Comparison of ENCODE assay signal across 8 cellular contexts in genomic region chr1:220786057-220786336, GRCh38. TPM values are rescaled to one million over a fixed set of nuclear protein-coding genes. Genes with fewer than 3 reads are reported as not detected.
A peak's percentile ranks its signal among the peaks of the same experiment; 100 is the strongest.
DNase-seq lines count a peak whose midpoint lies in the region; ATAC-seq, FAIRE-seq and TF ChIP-seq lines count a peak whose summit lies in the region.

No MANE protein-coding gene starts in this region.

- peak overlapping the region; percentile 81 for H3K27ac ChIP-seq in left ventricle myocardium inferior (replicated peaks)
- peak overlapping the region in 6 of 8 donors; percentile 49 to 89 (median 72) for H3K27ac ChIP-seq in spleen

- H3K27me3 ChIP-seq in left ventricle myocardium inferior (ENCODE audit: low read depth): no peaks in the 10 kb centered on the region
- H3K27me3 ChIP-seq in spleen (replicated peaks in 1 of 7): peaks cover 0 to 36% (median 13%) of the 10 kb centered on the region in 7 donors

- H3K9me3 ChIP-seq in left ventricle myocardium inferior (replicated peaks): no peaks in the 10 kb centered on the region
- no peaks in the 10 kb centered on the region for H3K9me3 ChIP-seq in spleen

- peaks cover 32% of the 10 kb centered on the region for H3K4me1 ChIP-seq in left ventricle myocardium inferior
- H3K4me1 ChIP-seq in spleen: peaks cover 8 to 53% (median 22%) of the 10 kb centered on the region in 6 donors

- WGBS in spleen, 5 donors: 24 to 93% (median 26%) methylated on average over 2 to 13 of the region's 13 CpGs

- H3K36me3 ChIP-seq in left ventricle myocardium inferior (peaks cover 34% of the 10 kb centered on the region), spleen (peaks cover 0 to 18% (median 0%) of the 10 kb centered on the region in 6 donors)

- ATAC-seq in GM21528 (IDR thresholded peaks at IDR 0.05; ENCODE audit: low FRiP score, unreplicated experiment) (peak; percentile 23), HG03196 (IDR thresholded peaks at IDR 0.05; ENCODE audit: unreplicated experiment) (no peak)

- DNase-seq in NCI-H2196 treated with DMSO at 0.1 percent for 48 hours (lab: John Stamatoyannopoulos, UW; ENCODE audit: unreplicated experiment): peak; percentile 60
- peak; percentile 34 for DNase-seq in left ventricle myocardium inferior
- DNase-seq in spleen: no peak
- no peak for DNase-seq in GM12891 (ENCODE audit: insufficient read length, low spot score)
- DNase-seq in activated gamma-delta T cell treated with Interleukin-2 at 50 U/mL for 16 hours: no peak
- DNase-seq in stimulated activated naive CD4-positive, alpha-beta T cell (lab: John Stamatoyannopoulos, UW): no peak

- no peak for FAIRE-seq in GM12891 (lab: Jason Lieb, UNC)

- TF ChIP-seq POLR2A in spleen (IDR thresholded peaks at IDR 0.05) (no peak), GM12891 (IDR thresholded peaks at IDR 0.05; ENCODE audit: low read depth, low read length) (no peak)

- TF ChIP-seq CTCF in left ventricle myocardium inferior (IDR thresholded peaks at IDR 0.05; ENCODE audit: borderline replicate concordance) (no peak), spleen (IDR thresholded peaks at IDR 0.05 in 8 of 11, conservative IDR thresholded peaks at IDR 0.05 in 3 of 11) (no peak)

- H3K4me3 ChIP-seq in left ventricle myocardium inferior (peak overlapping the region; percentile 78), spleen (peak overlapping the region in 6 of 8 donors; percentile 45 to 73 (median 56))

- intact Hi-C loops in left ventricle myocardium inferior (cut with micrococcal nuclease): no loop called here
- intact Hi-C loops in spleen (cut with DNase I; ENCODE audit: low total_unique reads): no loop called here

TF ChIP-seq in GM12891, 5 proteins besides CTCF, POLR2A, EP300 and RAD21:
- TF ChIP-seq POU2F2 (IDR thresholded peaks at IDR 0.05; ENCODE audit: low read depth, low read length): no peak
- no peak for TF ChIP-seq PAX5 (IDR thresholded peaks at IDR 0.05; ENCODE audit: insufficient read depth, low read length, severe bottlenecking)
- no peak for TF ChIP-seq POLR2AphosphoS5 (IDR thresholded peaks at IDR 0.05; ENCODE audit: low read depth, low read length)
- no peak for TF ChIP-seq TAF1 (IDR thresholded peaks at IDR 0.05; ENCODE audit: low read depth, low read length)
- TF ChIP-seq SPI1 (IDR thresholded peaks at IDR 0.05; ENCODE audit: low read depth, low read length): no peak
TF ChIP-seq in GM12891: peak in this region for 0.

RNA-seq across cellular contexts. Expression of gene MTARC1, which starts 0.7 kb away (rescaled TPM):
- 8.3 TPM for total RNA-seq in left ventricle myocardium inferior
- 10 to 100 TPM in 4 of 7 donors, 1 to 10 TPM in 3; 4.6 to 17.3 (median 10.1) TPM for total RNA-seq in spleen
- polyA plus RNA-seq in spleen: 1 to 10 TPM; 3.2 to 6.0 (median 3.4) TPM
- polyA plus RNA-seq in GM12891 (2012; ENCODE audit: low read depth, missing spikeins): not detected

RNA-seq across cellular contexts. Expression of gene MTARC2, which starts 37.9 kb away (rescaled TPM):
- total RNA-seq in left ventricle myocardium inferior (22.6 TPM), spleen (10 to 100 TPM; 14.0 to 27.2 (median 16.3) TPM)
- 1 to 10 TPM; 4.8 to 8.3 (median 6.1) TPM for polyA plus RNA-seq in spleen
- not detected for polyA plus RNA-seq in GM12891 (2012; ENCODE audit: low read depth, missing spikeins)

Comparison
In these comparisons a context has a peak if more than half of its experiments do, and no peak if none do; other contexts are left out.
1. DNase-seq: peak in NCI-H2196 treated with DMSO at 0.1 percent for 48 hours (single experiment) and left ventricle myocardium inferior (single experiment); none in spleen (single experiment), GM12891 (single experiment), activated gamma-delta T cell treated with Interleukin-2 at 50 U/mL for 16 hours (single experiment) and stimulated activated naive CD4-positive, alpha-beta T cell (0 of 6).